ENCODE assay signal across 1 cellular context in the genomic region with DNA sequence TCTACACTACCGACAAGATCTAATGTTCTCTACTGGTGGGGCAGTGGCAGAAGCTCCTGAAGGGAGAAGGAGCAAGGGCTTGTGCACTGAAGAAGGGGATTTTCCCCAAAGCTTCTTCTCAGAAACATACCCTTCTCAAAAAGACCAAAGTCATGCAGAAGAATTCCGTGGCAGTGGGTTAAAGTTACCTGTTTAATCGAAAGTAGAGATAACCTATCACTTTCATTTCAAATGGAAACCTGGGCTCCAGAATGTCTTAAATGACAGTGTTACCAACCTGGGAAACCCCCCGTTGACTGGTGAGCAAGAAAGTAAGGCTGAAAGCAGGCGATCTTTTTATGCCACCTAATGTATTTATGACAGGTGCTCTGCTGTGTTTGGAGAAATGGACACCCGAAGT.
TF ChIP-seq lines count a peak whose summit lies in the region.

No MANE protein-coding gene starts in this region.

TF ChIP-seq in SK-N-SH, 30 proteins besides CTCF, POLR2A, EP300 and RAD21 (continued from another document):
- TF ChIP-seq, protein P1, sequence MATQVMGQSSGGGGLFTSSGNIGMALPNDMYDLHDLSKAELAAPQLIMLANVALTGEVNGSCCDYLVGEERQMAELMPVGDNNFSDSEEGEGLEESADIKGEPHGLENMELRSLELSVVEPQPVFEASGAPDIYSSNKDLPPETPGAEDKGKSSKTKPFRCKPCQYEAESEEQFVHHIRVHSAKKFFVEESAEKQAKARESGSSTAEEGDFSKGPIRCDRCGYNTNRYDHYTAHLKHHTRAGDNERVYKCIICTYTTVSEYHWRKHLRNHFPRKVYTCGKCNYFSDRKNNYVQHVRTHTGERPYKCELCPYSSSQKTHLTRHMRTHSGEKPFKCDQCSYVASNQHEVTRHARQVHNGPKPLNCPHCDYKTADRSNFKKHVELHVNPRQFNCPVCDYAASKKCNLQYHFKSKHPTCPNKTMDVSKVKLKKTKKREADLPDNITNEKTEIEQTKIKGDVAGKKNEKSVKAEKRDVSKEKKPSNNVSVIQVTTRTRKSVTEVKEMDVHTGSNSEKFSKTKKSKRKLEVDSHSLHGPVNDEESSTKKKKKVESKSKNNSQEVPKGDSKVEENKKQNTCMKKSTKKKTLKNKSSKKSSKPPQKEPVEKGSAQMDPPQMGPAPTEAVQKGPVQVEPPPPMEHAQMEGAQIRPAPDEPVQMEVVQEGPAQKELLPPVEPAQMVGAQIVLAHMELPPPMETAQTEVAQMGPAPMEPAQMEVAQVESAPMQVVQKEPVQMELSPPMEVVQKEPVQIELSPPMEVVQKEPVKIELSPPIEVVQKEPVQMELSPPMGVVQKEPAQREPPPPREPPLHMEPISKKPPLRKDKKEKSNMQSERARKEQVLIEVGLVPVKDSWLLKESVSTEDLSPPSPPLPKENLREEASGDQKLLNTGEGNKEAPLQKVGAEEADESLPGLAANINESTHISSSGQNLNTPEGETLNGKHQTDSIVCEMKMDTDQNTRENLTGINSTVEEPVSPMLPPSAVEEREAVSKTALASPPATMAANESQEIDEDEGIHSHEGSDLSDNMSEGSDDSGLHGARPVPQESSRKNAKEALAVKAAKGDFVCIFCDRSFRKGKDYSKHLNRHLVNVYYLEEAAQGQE (IDR thresholded peaks at IDR 0.05; ENCODE audit: low read depth, low read length) = no peak
- TF ChIP-seq RXRA (IDR thresholded peaks at IDR 0.05; ENCODE audit: borderline replicate concordance, low read depth) (no peak), FOSL2 (IDR thresholded peaks at IDR 0.05; ENCODE audit: borderline replicate concordance, low read depth) (no peak), FOXJ3 (CRISPR knock-in tag; IDR thresholded peaks at IDR 0.05) (no peak), GABPA (IDR thresholded peaks at IDR 0.05; ENCODE audit: low read depth) (no peak), NRF1 (IDR thresholded peaks at IDR 0.05; ENCODE audit: low read depth, low read length) (no peak)
- TF ChIP-seq, protein P2, sequence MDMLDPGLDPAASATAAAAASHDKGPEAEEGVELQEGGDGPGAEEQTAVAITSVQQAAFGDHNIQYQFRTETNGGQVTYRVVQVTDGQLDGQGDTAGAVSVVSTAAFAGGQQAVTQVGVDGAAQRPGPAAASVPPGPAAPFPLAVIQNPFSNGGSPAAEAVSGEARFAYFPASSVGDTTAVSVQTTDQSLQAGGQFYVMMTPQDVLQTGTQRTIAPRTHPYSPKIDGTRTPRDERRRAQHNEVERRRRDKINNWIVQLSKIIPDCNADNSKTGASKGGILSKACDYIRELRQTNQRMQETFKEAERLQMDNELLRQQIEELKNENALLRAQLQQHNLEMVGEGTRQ (IDR thresholded peaks at IDR 0.05; ENCODE audit: borderline replicate concordance, low read depth, low read length) = no peak
